In genomic region chr3:47163990-47164848, GRCh38 we compare ENCODE assay signal across 8 cellular contexts.
DNase-seq lines count a peak whose midpoint lies in the region; TF ChIP-seq lines count a peak whose summit lies in the region.

SETD2 (minus strand) TSS chr3:47164113; CDS start chr3:47163924, 189 bp downstream.

- H3K36me3 ChIP-seq in HAP-1 (replicated peaks) (peaks cover 7% of the 10 kb centered on the region; the same call in 1 of the 2 replicates), MM.1S (replicated peaks; ENCODE audit: insufficient read depth, low read length) (no peaks in the 10 kb centered on the region), SK-N-MC (ENCODE audit: insufficient read depth, low read length) (no peaks in the 10 kb centered on the region)

- H3K27me3 ChIP-seq in HAP-1 (ENCODE audit: low read depth) (no peaks in the 10 kb centered on the region), MM.1S (replicated peaks; ENCODE audit: insufficient read depth, low read length) (no peaks in the 10 kb centered on the region)

- peak; percentile 54; the same call in 1 of the 2 replicates for TF ChIP-seq CTCF in MM.1S (IDR thresholded peaks at IDR 0.05; ENCODE audit: low read length)

- H3K9me2 ChIP-seq in MM.1S (replicated peaks; ENCODE audit: insufficient read depth, low read length), result no peaks in the 10 kb centered on the region

- H4K20me1 ChIP-seq in MM.1S (ENCODE audit: insufficient read depth, low read length), result peaks cover 30% of the 10 kb centered on the region

- H3K4me3 Mint-ChIP-seq in activated naive CD4-positive, alpha-beta T cell treated with anti-CD3 and anti-CD28 coated beads, Interleukin-2, amount 10 ng/mL, durations not matched to agents 7 days and 5 days, result peak within 1 kb of the TSS; percentile 99

- peaks cover 45% of the 10 kb centered on the region for H3K79me2 ChIP-seq in MM.1S (ENCODE audit: low read length)

- no peaks in the 10 kb centered on the region for H3K27me3 Mint-ChIP-seq in activated naive CD4-positive, alpha-beta T cell treated with anti-CD3 and anti-CD28 coated beads, Interleukin-2, amount 10 ng/mL, durations not matched to agents 7 days and 5 days

- H3K36me3 Mint-ChIP-seq in activated naive CD4-positive, alpha-beta T cell treated with anti-CD3 and anti-CD28 coated beads, Interleukin-2, amount 10 ng/mL, durations not matched to agents 7 days and 5 days, result peaks cover 22% of the 10 kb centered on the region

- no peaks in the 10 kb centered on the region for H3K9me3 Mint-ChIP-seq in activated naive CD4-positive, alpha-beta T cell treated with anti-CD3 and anti-CD28 coated beads, Interleukin-2, amount 10 ng/mL, durations not matched to agents 7 days and 5 days

- peak; percentile 82 for DNase-seq in GM04504 (ENCODE audit: low read depth)
- DNase-seq in HAP-1 (ENCODE audit: low spot score in 2 of 2), result peak; percentile 89 to 97
- DNase-seq in MM.1S, result peak; percentile 91
- DNase-seq in SK-N-MC (ENCODE audit: low read depth, low spot score), result no peak
- peak; percentile 92 for DNase-seq in activated naive CD4-positive, alpha-beta T cell treated with anti-CD3 and anti-CD28 coated beads, Interleukin-2, amount 10 ng/mL, durations not matched to agents 7 days and 5 days
- peak; percentile 90 for DNase-seq in germinal center (ENCODE audit: low spot score)
- DNase-seq in nucleus accumbens (lab: John Stamatoyannopoulos, UW), result peak in 55 of 56 donors; percentile 56 to 95 (median 88)
- DNase-seq in superior temporal gyrus (ENCODE audit: extremely low spot score), result peak; percentile 86

- H3F3A ChIP-seq in MM.1S (ENCODE audit: insufficient read depth, low read length), result peaks cover 22% of the 10 kb centered on the region

- peak within 1 kb of the TSS; percentile 96 for H3K4me2 ChIP-seq in MM.1S (ENCODE audit: low read depth, low read length)

- H3K27ac Mint-ChIP-seq in activated naive CD4-positive, alpha-beta T cell treated with anti-CD3 and anti-CD28 coated beads, Interleukin-2, amount 10 ng/mL, durations not matched to agents 7 days and 5 days, result peak within 1 kb of the TSS; percentile 99

- H3K9ac ChIP-seq in MM.1S (ENCODE audit: low read length) (peak within 1 kb of the TSS; percentile 72), SK-N-MC (ENCODE audit: insufficient read length) (peak within 1 kb of the TSS; percentile 93)

- CTCF ChIA-PET in activated naive CD4-positive, alpha-beta T cell treated with anti-CD3 and anti-CD28 coated beads, Interleukin-2, amount 10 ng/mL, durations not matched to agents 7 days and 5 days (lab: Charles Lee), result interaction anchor here (0.6 to 1.8 kb wide), 10 partner anchors 14 to 269 kb away, joined by 3 to 12 read pairs (median 3); partner anchors contain the start of gene NBEAL2

- in situ Hi-C loops in HAP-1 (cut with MboI; ENCODE audit: low sequenced_read_pairs), result no loop called here

- H3K27ac ChIP-seq in MM.1S (ENCODE audit: low read length) (peak within 1 kb of the TSS; percentile 74), SK-N-MC (peak within 1 kb of the TSS; percentile 57; the same call in 1 of the 2 replicates)

- H3K9me3 ChIP-seq in HAP-1 (no peaks in the 10 kb centered on the region), MM.1S (replicated peaks; ENCODE audit: insufficient read depth, low read length) (no peaks in the 10 kb centered on the region), SK-N-MC (ENCODE audit: low read depth, low read length) (no peaks in the 10 kb centered on the region)

- peak within 1 kb of the TSS; percentile 90 for H3K4me3 ChIP-seq in HAP-1
- peak within 1 kb of the TSS; percentile 96 for H3K4me3 ChIP-seq in MM.1S (ENCODE audit: low read length)
- peak within 1 kb of the TSS; percentile 88 for H3K4me3 ChIP-seq in SK-N-MC

- H3K4me1 ChIP-seq in HAP-1 (peaks cover 14% of the 10 kb centered on the region), MM.1S (ENCODE audit: low read length) (peaks cover 33% of the 10 kb centered on the region)

- peak within 1 kb of the TSS; percentile 99 for H2AFZ ChIP-seq in MM.1S (ENCODE audit: low read length)

- peaks cover 50% of the 10 kb centered on the region for H3K4me1 Mint-ChIP-seq in activated naive CD4-positive, alpha-beta T cell treated with anti-CD3 and anti-CD28 coated beads, Interleukin-2, amount 10 ng/mL, durations not matched to agents 7 days and 5 days
